10 cellular contexts compared by ENCODE assay signal in the genomic region with DNA sequence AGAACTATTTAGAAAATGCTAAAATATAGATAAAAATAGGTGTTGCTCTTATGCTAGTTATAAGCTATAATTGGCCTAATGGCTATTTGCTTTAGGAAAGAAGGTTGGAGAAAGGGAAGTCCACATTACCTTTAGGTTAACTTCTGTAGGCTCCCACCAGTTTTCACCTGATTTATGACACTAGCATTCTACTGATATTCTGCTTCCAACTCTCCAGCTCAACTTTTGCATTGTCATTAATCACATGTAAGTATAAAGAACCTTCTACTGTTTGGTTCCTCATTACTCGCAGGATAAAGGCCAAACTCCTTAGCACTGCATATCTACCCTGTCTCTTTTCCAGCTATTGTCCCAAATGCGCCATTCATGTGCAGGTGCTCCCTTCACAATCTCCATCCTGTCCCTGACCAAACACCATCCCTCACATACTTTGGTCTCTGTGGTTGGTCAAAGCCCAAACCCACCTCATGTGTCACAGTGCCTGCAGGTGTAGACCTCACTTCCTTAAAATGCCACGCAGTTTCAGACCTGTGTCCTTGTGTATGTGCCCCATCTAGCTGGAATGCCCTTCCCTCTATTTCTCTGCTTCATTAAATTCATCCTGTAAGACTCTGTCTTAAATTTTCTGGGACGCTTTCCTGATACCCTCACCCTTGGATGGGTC. TPM values are rescaled to one million over a fixed set of nuclear protein-coding genes. Genes with fewer than 3 reads are reported as not detected.
DNase-seq lines count a peak whose midpoint lies in the region; ATAC-seq and TF ChIP-seq lines count a peak whose summit lies in the region.
"Had no signal": no experiment of that assay in that cellular context is flagged by ENCODE, and none has a peak within 500 bp of the region (broad histone marks: within the 10 kb centered on the region; RNA-seq: fewer than 3 reads in every experiment).

No MANE protein-coding gene starts in this region.

- peaks cover 65% of the 10 kb centered on the region for H3K4me1 Mint-ChIP-seq in activated CD4-positive, alpha-beta memory T cell treated with anti-CD3 and anti-CD28 coated beads for 36 hours (ENCODE audit: low read depth)
- peaks cover 35% of the 10 kb centered on the region for H3K4me1 Mint-ChIP-seq in memory B cell

- no peak for ATAC-seq in memory B cell (ENCODE audit: low read depth)
- ATAC-seq in HG03159 (IDR thresholded peaks at IDR 0.05; ENCODE audit: unreplicated experiment): no peak

- CTCF ChIA-PET in activated CD4-positive, alpha-beta memory T cell treated with anti-CD3 and anti-CD28 coated beads for 36 hours (lab: Charles Lee): interaction anchor here (0.6 to 1.4 kb wide), 6 partner anchors 35 to 146 kb away, joined by 3 to 5 read pairs (median 3); no protein-coding TSS in a partner anchor

- POLR2A ChIA-PET in activated CD4-positive, alpha-beta memory T cell treated with anti-CD3 and anti-CD28 coated beads for 36 hours (lab: Charles Lee): interaction anchor here (1.7 to 5.6 kb wide), 2 partner anchors 40 to 43 kb away, joined by 8 to 50 read pairs; no protein-coding TSS in a partner anchor

- no peaks in the 10 kb centered on the region for H3K9me3 Mint-ChIP-seq in activated CD4-positive, alpha-beta memory T cell treated with anti-CD3 and anti-CD28 coated beads for 36 hours
- no peaks in the 10 kb centered on the region for H3K9me3 Mint-ChIP-seq in memory B cell

- DNase-seq in COLO668 (lab: John Stamatoyannopoulos, UW; ENCODE audit: unreplicated experiment): peak; percentile 25
- no peak for DNase-seq in HFF-Myc (ENCODE audit: extremely low read depth, low read depth)
- DNase-seq in activated CD4-positive, alpha-beta memory T cell treated with anti-CD3 and anti-CD28 coated beads for 36 hours: no peak
- DNase-seq in memory B cell (ENCODE audit: low spot score in 2 of 2): no peak
- DNase-seq in GF-D8 (lab: John Stamatoyannopoulos, UW): no peak
- no peak for DNase-seq in AG08396 (ENCODE audit: low spot score)
- DNase-seq: central memory CD4-positive, alpha-beta T cell; DMS 273 treated with DMSO at 0.1 percent for 48 hours; NCI-H446 treated with DMSO at 0.1 percent for 48 hours had no signal

- H3K36me3 Mint-ChIP-seq in activated CD4-positive, alpha-beta memory T cell treated with anti-CD3 and anti-CD28 coated beads for 36 hours: peaks cover 30% of the 10 kb centered on the region
- no peaks in the 10 kb centered on the region for H3K36me3 Mint-ChIP-seq in memory B cell

- intact Hi-C loops in activated CD4-positive, alpha-beta memory T cell treated with anti-CD3 and anti-CD28 coated beads for 36 hours (cut with micrococcal nuclease): loop anchor here (10.0 kb wide), 1 partner anchor 415 kb away; the partner anchor contains the start of gene STYX

- no peaks in the 10 kb centered on the region for H3K27me3 Mint-ChIP-seq in activated CD4-positive, alpha-beta memory T cell treated with anti-CD3 and anti-CD28 coated beads for 36 hours
- no peaks in the 10 kb centered on the region for H3K27me3 Mint-ChIP-seq in memory B cell

- TF ChIP-seq CTCF in HFF-Myc (IDR thresholded peaks at IDR 0.05; ENCODE audit: low read depth, low read length, missing control alignments): no peak

- peak overlapping the region; percentile 9 for H3K27ac Mint-ChIP-seq in activated CD4-positive, alpha-beta memory T cell treated with anti-CD3 and anti-CD28 coated beads for 36 hours
- H3K27ac Mint-ChIP-seq in memory B cell: peak overlapping the region; percentile 0

- H3K4me3 Mint-ChIP-seq in activated CD4-positive, alpha-beta memory T cell treated with anti-CD3 and anti-CD28 coated beads for 36 hours: peak overlapping the region; percentile 100
- H3K4me3 Mint-ChIP-seq in memory B cell: peak overlapping the region; percentile 47

- H3K4me3 ChIP-seq in HFF-Myc (replicated peaks; ENCODE audit: low read depth, low read length): peak overlapping the region; percentile 83

RNA-seq across cellular contexts. Expression of gene DDHD1, which starts 3.3 kb away (rescaled TPM):
- total RNA-seq in activated CD4-positive, alpha-beta memory T cell treated with anti-CD3 and anti-CD28 coated beads for 36 hours: 10 to 100 TPM; 40.6 to 42.7 TPM
